8 cellular contexts compared by ENCODE assay signal in genomic region chr11:70202898-70203748, GRCh38. TPM values are rescaled to one million over a fixed set of nuclear protein-coding genes. Genes with fewer than 3 reads are reported as not detected.
DNase-seq lines count a peak whose midpoint lies in the region; FAIRE-seq and TF ChIP-seq lines count a peak whose summit lies in the region.

Gene FADD (plus strand): TSS chr11:70203296. CDS start chr11:70203460, 164 bp downstream.

- peak within 1 kb of the TSS; percentile 82 for H3K4me2 ChIP-seq in MM.1S (ENCODE audit: low read depth, low read length)

- DNase-seq in ELR (ENCODE audit: low read depth), result peak; percentile 97
- peak; percentile 93 for DNase-seq in H54 (ENCODE audit: insufficient read length, low spot score)
- DNase-seq in MM.1S, result peak; percentile 97
- peak; percentile 93 for DNase-seq in SK-N-DZ (ENCODE audit: low spot score)
- peak; percentile 93 for DNase-seq in activated naive CD4-positive, alpha-beta T cell treated with anti-CD3 and anti-CD28 coated beads for 36 hours
- DNase-seq in germinal center (ENCODE audit: low spot score), result peak; percentile 94
- DNase-seq in nucleus accumbens (lab: John Stamatoyannopoulos, UW), result peak in 54 of 56 donors; percentile 20 to 92 (median 80)
- peak; percentile 95 for DNase-seq in superior temporal gyrus (ENCODE audit: extremely low spot score)

- TF ChIP-seq CTCF in MM.1S (IDR thresholded peaks at IDR 0.05; ENCODE audit: low read length), result no peak

- peak within 1 kb of the TSS; percentile 98 for H3K9ac ChIP-seq in MM.1S (ENCODE audit: low read length)

- H4K20me1 ChIP-seq in MM.1S (ENCODE audit: insufficient read depth, low read length), result no peaks in the 10 kb centered on the region

- peaks cover 40% of the 10 kb centered on the region for H3K79me2 ChIP-seq in MM.1S (ENCODE audit: low read length)

- peak within 1 kb of the TSS; percentile 90 for H2AFZ ChIP-seq in MM.1S (ENCODE audit: low read length)

- H3K27ac Mint-ChIP-seq in activated naive CD4-positive, alpha-beta T cell treated with anti-CD3 and anti-CD28 coated beads for 36 hours, result peak within 1 kb of the TSS; percentile 99

- intact Hi-C loops in activated naive CD4-positive, alpha-beta T cell treated with anti-CD3 and anti-CD28 coated beads for 36 hours (cut with micrococcal nuclease), result loop anchor here (1.0 to 5.0 kb wide), 5 partner anchors 67 to 1249 kb away; partner anchors contain the start of genes CTTN, LTO1, NADSYN1 and PPFIA1

- H3K36me3 Mint-ChIP-seq in activated naive CD4-positive, alpha-beta T cell treated with anti-CD3 and anti-CD28 coated beads for 36 hours (ENCODE audit: low read depth), result peaks cover 25% of the 10 kb centered on the region

- peak within 1 kb of the TSS; percentile 98 for H3K4me3 ChIP-seq in MM.1S (ENCODE audit: low read length)

- H3K9me3 ChIP-seq in MM.1S (replicated peaks; ENCODE audit: insufficient read depth, low read length), result no peaks in the 10 kb centered on the region

- H3K4me3 Mint-ChIP-seq in activated naive CD4-positive, alpha-beta T cell treated with anti-CD3 and anti-CD28 coated beads for 36 hours, result peak within 1 kb of the TSS; percentile 95

- H3K27me3 ChIP-seq in MM.1S (replicated peaks; ENCODE audit: insufficient read depth, low read length), result peaks cover 33% of the 10 kb centered on the region

- peak within 1 kb of the TSS; percentile 86 for H3K27ac ChIP-seq in MM.1S (ENCODE audit: low read length)

- peaks cover 2% of the 10 kb centered on the region for H3K27me3 Mint-ChIP-seq in activated naive CD4-positive, alpha-beta T cell treated with anti-CD3 and anti-CD28 coated beads for 36 hours (ENCODE audit: low read depth)

- no peaks in the 10 kb centered on the region for H3K9me2 ChIP-seq in MM.1S (replicated peaks; ENCODE audit: insufficient read depth, low read length)

- CTCF ChIA-PET in activated naive CD4-positive, alpha-beta T cell treated with anti-CD3 and anti-CD28 coated beads for 36 hours (lab: Charles Lee), result interaction anchor here (0.6 kb wide), 2 partner anchors 7 to 1770 kb away, joined by 3 read pairs; no protein-coding TSS in a partner anchor

- peaks cover 12% of the 10 kb centered on the region for H3F3A ChIP-seq in MM.1S (ENCODE audit: insufficient read depth, low read length)

- FAIRE-seq in H54 (lab: Jason Lieb, UNC), result no peak

- peaks cover 32% of the 10 kb centered on the region for H3K4me1 Mint-ChIP-seq in activated naive CD4-positive, alpha-beta T cell treated with anti-CD3 and anti-CD28 coated beads for 36 hours (ENCODE audit: low read depth)

- H3K4me1 ChIP-seq in MM.1S (ENCODE audit: low read length), result no peaks in the 10 kb centered on the region

- no peaks in the 10 kb centered on the region for H3K9me3 Mint-ChIP-seq in activated naive CD4-positive, alpha-beta T cell treated with anti-CD3 and anti-CD28 coated beads for 36 hours

- no peaks in the 10 kb centered on the region; the same call in 1 of the 2 replicates for H3K36me3 ChIP-seq in MM.1S (replicated peaks; ENCODE audit: insufficient read depth, low read length)

- peak; percentile 71 for TF ChIP-seq POLR2A in H54 (IDR thresholded peaks at IDR 0.05; ENCODE audit: low read depth, low read length)

RNA-seq across cellular contexts. Expression of gene FADD, which starts in this region (rescaled TPM):
- polyA plus RNA-seq in SK-N-DZ (2014; cell fraction: cytosol; rRNA removed), result 33.7 and 36.9 TPM in 2 replicates
- 16.7 and 26.1 TPM in 2 replicates for polyA plus RNA-seq in SK-N-DZ (2014; cell fraction: nucleus; rRNA removed)
- 10 to 100 TPM; 23.6 to 24.4 TPM for total RNA-seq in activated naive CD4-positive, alpha-beta T cell treated with anti-CD3 and anti-CD28 coated beads for 36 hours

Comparison
In these comparisons a context has a peak if more than half of its experiments do, and no peak if none do; other contexts are left out.
1. Peak in every context shown above with its lines: DNase-seq, H3K4me3 ChIP-seq and H3K27ac ChIP-seq.